11 cellular contexts compared by ENCODE assay signal in genomic region chr10:121310151-121310711, GRCh38.
DNase-seq lines count a peak whose midpoint lies in the region; ATAC-seq and TF ChIP-seq lines count a peak whose summit lies in the region.
"Had no signal": no experiment of that assay in that cellular context is flagged by ENCODE, and none has a peak within 500 bp of the region (broad histone marks: within the 10 kb centered on the region; RNA-seq: fewer than 3 reads in every experiment).

No MANE protein-coding gene starts in this region.

- H3K4me3 ChIP-seq in colonic mucosa, result no peak overlapping the region

- no peak for TF ChIP-seq CTCF in colonic mucosa (IDR thresholded peaks at IDR 0.05)

- ATAC-seq in GM21825 (IDR thresholded peaks at IDR 0.05; ENCODE audit: unreplicated experiment) (no peak), HG03025 (IDR thresholded peaks at IDR 0.05; ENCODE audit: low FRiP score, unreplicated experiment) (no peak)

- intact Hi-C loops in colonic mucosa (cut with DNase I), result no loop called here

- H3K9ac ChIP-seq in colonic mucosa (ENCODE audit: low read depth in 2 of 2, low read length in 2 of 2), result no peak overlapping the region

- peak; percentile 65 for DNase-seq in COR-L47 (lab: John Stamatoyannopoulos, UW)
- DNase-seq in KBM-7, result peak; percentile 45
- DNase-seq in SK-N-DZ (ENCODE audit: low spot score), result peak; percentile 44
- DNase-seq in kidney tubule cell (ENCODE audit: low spot score), result peak; percentile 92
- no peak for DNase-seq in colonic mucosa
- DNase-seq in HuH-7.5 (ENCODE audit: low spot score), result no peak
- DNase-seq: activated CD4-positive, alpha-beta T cell treated with anti-CD3 and anti-CD28 coated beads, Interleukin-2, amount 50 U/mL, for 4 hours; activated naive CD4-positive, alpha-beta T cell treated with Interleukin-2 at 50 U/mL for 16 hours; stimulated activated CD4-positive, alpha-beta T cell treated with anti-CD3 and anti-CD28 coated beads, Interleukin-12 subunit alpha, Interleukin-12 subunit beta, amount 100 ng/mL, for 4 hours had no signal

- no peaks in the 10 kb centered on the region for H3K27me3 ChIP-seq in colonic mucosa

- no peaks in the 10 kb centered on the region for H3K36me3 ChIP-seq in colonic mucosa

- H3K4me1 ChIP-seq in colonic mucosa, result no peaks in the 10 kb centered on the region

- H3K9me3 ChIP-seq in colonic mucosa, result no peaks in the 10 kb centered on the region

- no peak overlapping the region for H3K27ac ChIP-seq in colonic mucosa

- in situ Hi-C loops in KBM-7 (cut with MboI; ENCODE audit: low pct_unique_long_range_greater_than_20kb, low sequenced_read_pairs), result no loop called here

Comparison
In these comparisons a context has a peak if more than half of its experiments do, and no peak if none do; other contexts are left out.
1. DNase-seq: peak in COR-L47 (single experiment), KBM-7 (single experiment), SK-N-DZ (single experiment) and kidney tubule cell (single experiment); none in colonic mucosa (single experiment) and HuH-7.5 (single experiment).